In the genomic region with DNA sequence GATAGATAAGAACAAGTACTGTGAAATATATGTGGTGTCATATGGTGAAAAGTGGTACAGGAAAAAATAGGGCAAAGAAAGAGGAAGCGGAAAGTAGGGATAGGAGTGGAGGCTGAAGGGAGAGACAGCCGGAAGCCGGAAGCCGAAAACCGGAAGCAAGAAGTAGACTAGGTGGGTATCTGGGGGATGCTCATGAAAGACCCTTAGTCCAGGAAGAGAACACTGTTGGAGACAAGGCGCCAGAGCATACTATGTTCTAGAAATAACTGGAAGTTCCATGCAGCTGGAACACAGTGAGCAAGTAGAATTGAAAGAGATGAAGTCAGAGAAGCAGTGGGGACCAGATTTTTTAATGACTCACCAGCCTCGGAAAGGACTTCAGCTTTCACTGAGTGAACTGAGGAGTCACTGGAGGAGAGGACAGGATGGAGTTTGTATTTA, we compare ENCODE assay signal across 18 cellular contexts. TPM values are rescaled to one million over a fixed set of nuclear protein-coding genes. Genes with fewer than 3 reads are reported as not detected.
DNase-seq lines count a peak whose midpoint lies in the region; ATAC-seq and TF ChIP-seq lines count a peak whose summit lies in the region.
"Had no signal": no experiment of that assay in that cellular context is flagged by ENCODE, and none has a peak within 500 bp of the region (broad histone marks: within the 10 kb centered on the region; RNA-seq: fewer than 3 reads in every experiment).

No MANE protein-coding gene starts in this region.

- H3K4me3 ChIP-seq in foreskin fibroblast (ENCODE audit: low read depth in 1 of 2, low read length in 2 of 2) = no peak overlapping the region
- H3K4me3 ChIP-seq in gastroesophageal sphincter = no peak overlapping the region
- H3K4me3 ChIP-seq: left lung, SK-N-MC had no signal

- peaks cover 4% of the 10 kb centered on the region for H3K36me3 Mint-ChIP-seq in HFFc6 (ENCODE audit: low read depth)
- H3K36me3 Mint-ChIP-seq in T-helper 2 cell treated with Interferon-gamma antibody and Interleukin-4, amounts not matched to agents 5 μg/mL and 100 μg/mL, for 36 hours (ENCODE audit: low read depth) = peaks cover 3% of the 10 kb centered on the region

- no peak overlapping the region; the same call in 1 of the 2 replicates for H3K27ac Mint-ChIP-seq in HFFc6
- H3K27ac Mint-ChIP-seq in T-helper 2 cell treated with Interferon-gamma antibody and Interleukin-4, amounts not matched to agents 5 μg/mL and 100 μg/mL, for 36 hours = no peak overlapping the region
- H3K27ac Mint-ChIP-seq: activated CD4-positive, alpha-beta T cell treated with anti-CD3 and anti-CD28 coated beads, Interleukin-2, amount 10 ng/mL, durations not matched to agents 24 days and 14 days had no signal

- H3K4me1 ChIP-seq in gastroesophageal sphincter = no peaks in the 10 kb centered on the region

- no peaks in the 10 kb centered on the region for H3K9me3 ChIP-seq in gastroesophageal sphincter
- H3K9me3 ChIP-seq: left lung had no signal

- WGBS in gastroesophageal sphincter (ENCODE audit: low coverage in 1 of 2), 2 donors = 70 to 85% methylated on average over 7 of the region's 7 CpGs

- peaks cover 22% of the 10 kb centered on the region for H3K4me1 Mint-ChIP-seq in HFFc6 (ENCODE audit: low read depth)
- peaks cover 45% of the 10 kb centered on the region for H3K4me1 Mint-ChIP-seq in T-helper 2 cell treated with Interferon-gamma antibody and Interleukin-4, amounts not matched to agents 5 μg/mL and 100 μg/mL, for 36 hours (ENCODE audit: low read depth)

- H3K27me3 Mint-ChIP-seq in HFFc6 (ENCODE audit: insufficient read depth) = peaks cover 13% of the 10 kb centered on the region
- peaks cover 28% of the 10 kb centered on the region for H3K27me3 Mint-ChIP-seq in T-helper 2 cell treated with Interferon-gamma antibody and Interleukin-4, amounts not matched to agents 5 μg/mL and 100 μg/mL, for 36 hours (ENCODE audit: low read depth)

- no peak for TF ChIP-seq POLR2A in gastroesophageal sphincter (IDR thresholded peaks at IDR 0.05)

- DNase-seq in A172 (ENCODE audit: low spot score) = peak; percentile 61
- peak; percentile 64 for DNase-seq in HFFc6
- DNase-seq in UCSD-AML1 (lab: John Stamatoyannopoulos, UW; ENCODE audit: unreplicated experiment) = peak; percentile 50
- peak; percentile 47 to 71 for DNase-seq in foreskin fibroblast
- no peak for DNase-seq in T-helper 2 cell treated with Interferon-gamma antibody and Interleukin-4, amounts not matched to agents 5 μg/mL and 100 μg/mL, for 36 hours (ENCODE audit: low spot score)
- no peak for DNase-seq in NCI-H1417 (lab: John Stamatoyannopoulos, UW)
- DNase-seq: activated CD4-positive, alpha-beta T cell treated with anti-CD3 and anti-CD28 coated beads, Interleukin-2, amount 10 ng/mL, durations not matched to agents 24 days and 14 days; activated gamma-delta T cell treated with Interleukin-2 at 50 U/mL for 16 hours; AML-193; left lung; NCI-H1048; NCI-H524 treated with DMSO at 0.1 percent for 48 hours; nucleus accumbens; stimulated activated CD4-positive, alpha-beta T cell treated with anti-CD3 and anti-CD28 coated beads, Interleukin-15, amount 100 ng/mL, for 24 hours; stimulated activated CD8-positive, alpha-beta memory T cell treated with anti-CD3 and anti-CD28 coated beads, Interleukin-4, amount 100 ng/mL, for 48 hours had no signal

- no peak for ATAC-seq in gastroesophageal sphincter
- ATAC-seq in GM18873 (IDR thresholded peaks at IDR 0.05; ENCODE audit: low FRiP score, unreplicated experiment) = no peak
- ATAC-seq: left lung had no signal

- TF ChIP-seq EP300 in gastroesophageal sphincter (IDR thresholded peaks at IDR 0.05) = no peak

- no peak overlapping the region for H3K27ac ChIP-seq in gastroesophageal sphincter
- H3K27ac ChIP-seq: left lung, SK-N-MC had no signal

- peaks cover 37% of the 10 kb centered on the region for H3K27me3 ChIP-seq in gastroesophageal sphincter

- no peaks in the 10 kb centered on the region for H3K36me3 ChIP-seq in gastroesophageal sphincter
- H3K36me3 ChIP-seq: left lung had no signal

- no peak overlapping the region for H3K4me3 Mint-ChIP-seq in HFFc6
- H3K4me3 Mint-ChIP-seq in T-helper 2 cell treated with Interferon-gamma antibody and Interleukin-4, amounts not matched to agents 5 μg/mL and 100 μg/mL, for 36 hours = no peak overlapping the region
- H3K4me3 Mint-ChIP-seq: activated CD4-positive, alpha-beta T cell treated with anti-CD3 and anti-CD28 coated beads, Interleukin-2, amount 10 ng/mL, durations not matched to agents 24 days and 14 days had no signal

- H3K9me3 Mint-ChIP-seq in HFFc6 = no peaks in the 10 kb centered on the region
- H3K9me3 Mint-ChIP-seq in T-helper 2 cell treated with Interferon-gamma antibody and Interleukin-4, amounts not matched to agents 5 μg/mL and 100 μg/mL, for 36 hours = peaks cover 3% of the 10 kb centered on the region

- TF ChIP-seq CTCF in HFFc6 (IDR thresholded peaks at IDR 0.05) (no peak), foreskin fibroblast (IDR thresholded peaks at IDR 0.05; ENCODE audit: low read depth, low read length) (no peak), gastroesophageal sphincter (IDR thresholded peaks at IDR 0.05) (no peak)

RNA-seq across cellular contexts. Expression of a gene that starts 22.5 kb away (rescaled TPM):
- 1.00 and 1.2 TPM in 2 replicates for total RNA-seq in A172 (2014; rRNA removed; shearing (Covaris generic))
- total RNA-seq in HFFc6 (2021; fragmentation: NEBNext Ultra II Directional; extraction: Animal tissue kit (Norgen Biotek cat#: 25700)) = not detected
- 1 to 10 TPM in 2 of 4 donors, not detected in 2; 1.5 to 1.9 TPM for total RNA-seq in gastroesophageal sphincter
- total RNA-seq: activated CD4-positive, alpha-beta T cell treated with anti-CD3 and anti-CD28 coated beads, Interleukin-2, amount 10 ng/mL, durations not matched to agents 24 days and 14 days had no signal

Comparison
In these comparisons a context has a peak if more than half of its experiments do, and no peak if none do; other contexts are left out.
1. DNase-seq: peak in A172 (single experiment), HFFc6 (single experiment), UCSD-AML1 (single experiment) and foreskin fibroblast (2 of 2); none in T-helper 2 cell treated with Interferon-gamma antibody and Interleukin-4, amounts not matched to agents 5 μg/mL and 100 μg/mL, for 36 hours (single experiment) and NCI-H1417 (0 of 3).